Comparison of ENCODE assay signal across 13 cellular contexts in the genomic region with DNA sequence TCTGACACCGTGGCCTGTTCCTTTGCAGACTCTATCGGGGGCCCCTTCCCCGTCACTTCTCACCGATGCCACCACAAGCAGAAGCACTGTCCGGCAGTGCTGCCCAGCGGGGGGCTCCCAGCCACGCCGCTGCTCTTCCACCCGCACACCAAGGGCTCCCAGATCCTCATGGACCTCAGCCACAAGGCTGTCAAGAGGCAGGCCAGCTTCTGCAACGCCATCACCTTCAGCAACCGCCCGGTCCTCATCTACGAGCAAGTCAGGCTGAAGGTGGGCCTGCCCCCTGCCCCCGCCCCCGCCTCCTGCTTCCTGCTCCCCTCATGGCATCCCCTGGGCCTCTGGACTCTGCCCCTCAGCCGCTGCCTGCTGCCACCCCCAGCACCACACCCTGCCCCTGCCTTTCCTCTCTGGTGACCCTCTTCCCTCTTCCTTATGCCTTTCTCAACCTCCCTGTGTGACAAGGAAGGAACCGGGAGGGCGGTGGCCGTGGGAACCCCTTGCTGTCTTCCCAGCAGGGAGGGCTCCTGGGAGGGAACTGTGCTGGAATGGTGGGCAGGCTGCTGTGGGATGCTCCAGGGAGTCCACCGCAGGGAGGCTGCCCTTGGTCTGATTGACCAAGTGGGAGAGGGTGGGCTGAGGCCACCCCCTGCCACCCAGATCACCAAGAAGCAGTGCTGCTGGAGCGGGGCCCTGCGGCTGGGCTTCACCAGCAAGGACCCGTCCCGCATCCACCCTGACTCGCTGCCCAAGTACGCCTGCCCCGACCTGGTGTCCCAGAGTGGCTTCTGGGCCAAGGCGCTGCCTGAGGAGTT.
A peak's percentile ranks its signal among the peaks of the same experiment; 100 is the strongest.
DNase-seq lines count a peak whose midpoint lies in the region; ATAC-seq and TF ChIP-seq lines count a peak whose summit lies in the region.
"Had no signal": no experiment of that assay in that cellular context is flagged by ENCODE, and none has a peak within 500 bp of the region (broad histone marks: within the 10 kb centered on the region; RNA-seq: fewer than 3 reads in every experiment).

No MANE protein-coding gene starts in this region.

- H3K9me3 ChIP-seq in gastroesophageal sphincter (no peaks in the 10 kb centered on the region), vagina (no peaks in the 10 kb centered on the region)
- H3K9me3 ChIP-seq: A549, BE2C, HAP-1 had no signal

- H3K36me3 Mint-ChIP-seq in WTC11 (no peaks in the 10 kb centered on the region), neural crest cell (ENCODE audit: low read depth) (no peaks in the 10 kb centered on the region)
- H3K36me3 Mint-ChIP-seq: CD4-positive, alpha-beta memory T cell had no signal

- H3K36me3 ChIP-seq in gastroesophageal sphincter: no peaks in the 10 kb centered on the region
- H3K36me3 ChIP-seq in vagina: no peaks in the 10 kb centered on the region
- H3K36me3 ChIP-seq: BE2C, HAP-1 had no signal

- intact Hi-C loops in vagina (cut with DNase I): no loop called here

- TF ChIP-seq POLR2A in gastroesophageal sphincter (IDR thresholded peaks at IDR 0.05) (no peak), vagina (IDR thresholded peaks at IDR 0.05) (no peak)

- no peak overlapping the region for H3K27ac Mint-ChIP-seq in WTC11
- peak overlapping the region; percentile 12 for H3K27ac Mint-ChIP-seq in neural crest cell (ENCODE audit: unreplicated experiment)
- H3K27ac Mint-ChIP-seq: CD4-positive, alpha-beta memory T cell; HFFc6 had no signal

- ATAC-seq in WTC11 (no peak), gastroesophageal sphincter (peak; percentile 23)
- ATAC-seq: A549 had no signal

- POLR2A ChIA-PET in WTC11 (lab: Charles Lee): no interaction called here

- no peak for TF ChIP-seq EP300 in gastroesophageal sphincter (IDR thresholded peaks at IDR 0.05)

- WGBS in gastroesophageal sphincter (ENCODE audit: low coverage in 1 of 2), 2 donors: 95% methylated on average over 4 of the region's 28 CpGs; no CpG with 5 or more reads in 1 of the 2 donors

- H3K9me3 Mint-ChIP-seq in WTC11 (no peaks in the 10 kb centered on the region), neural crest cell (no peaks in the 10 kb centered on the region)
- H3K9me3 Mint-ChIP-seq: CD4-positive, alpha-beta memory T cell; HFFc6 had no signal

- DNase-seq in WTC11 (ENCODE audit: low spot score) (no peak), neural crest cell (ENCODE audit: low read depth, low spot score) (no peak), vagina (ENCODE audit: extremely low spot score in 2 of 2) (no peak), KBM-7 (no peak)
- DNase-seq in activated CD8-positive, alpha-beta memory T cell treated with anti-CD3 and anti-CD28 coated beads for 24 hours: no peak
- DNase-seq: BE2C; CD4-positive, alpha-beta memory T cell; DMS79; HFFc6 had no signal

- H3K27me3 Mint-ChIP-seq in WTC11 (ENCODE audit: low read depth) (no peaks in the 10 kb centered on the region), neural crest cell (ENCODE audit: low read depth) (no peaks in the 10 kb centered on the region)

- H3K27ac ChIP-seq in gastroesophageal sphincter: no peak overlapping the region
- H3K27ac ChIP-seq in vagina: peak overlapping the region; percentile 81
- H3K27ac ChIP-seq: A549, C4-2B had no signal

- H3K4me1 Mint-ChIP-seq in WTC11 (no peaks in the 10 kb centered on the region), neural crest cell (peaks cover 5% of the 10 kb centered on the region)
- H3K4me1 Mint-ChIP-seq: CD4-positive, alpha-beta memory T cell had no signal

- TF ChIP-seq CTCF in WTC11 (IDR thresholded peaks at IDR 0.05): no peak
- no peak for TF ChIP-seq CTCF in gastroesophageal sphincter (IDR thresholded peaks at IDR 0.05)
- TF ChIP-seq CTCF in neural crest cell (conservative IDR thresholded peaks at IDR 0.05): no peak
- TF ChIP-seq CTCF in vagina (IDR thresholded peaks at IDR 0.05): no peak

- H3K27me3 ChIP-seq in gastroesophageal sphincter: no peaks in the 10 kb centered on the region
- no peaks in the 10 kb centered on the region for H3K27me3 ChIP-seq in vagina
- H3K27me3 ChIP-seq: BE2C had no signal

- H3K4me1 ChIP-seq in gastroesophageal sphincter: no peaks in the 10 kb centered on the region
- H3K4me1 ChIP-seq in vagina: peaks cover 65% of the 10 kb centered on the region
- H3K4me1 ChIP-seq: HAP-1 had no signal

- CTCF ChIA-PET in WTC11 (lab: Charles Lee): no interaction called here

- H3K4me3 ChIP-seq in gastroesophageal sphincter: no peak overlapping the region
- H3K4me3 ChIP-seq in vagina: no peak overlapping the region
- H3K4me3 ChIP-seq: A549, HAP-1 had no signal

- in situ Hi-C loops in KBM-7 (cut with MboI; ENCODE audit: low pct_unique_long_range_greater_than_20kb, low sequenced_read_pairs): no loop called here

- H3K4me3 Mint-ChIP-seq in WTC11: no peak overlapping the region
- no peak overlapping the region for H3K4me3 Mint-ChIP-seq in neural crest cell
- H3K4me3 Mint-ChIP-seq: CD4-positive, alpha-beta memory T cell; HFFc6 had no signal

TF ChIP-seq in WTC11, 78 proteins besides CTCF, POLR2A, EP300 and RAD21:
- TF ChIP-seq ZBTB43 (CRISPR knock-in tag; IDR thresholded peaks at IDR 0.05) (no peak), ZNF219 (CRISPR knock-in tag; IDR thresholded peaks at IDR 0.05; ENCODE audit: borderline replicate concordance) (no peak), ZBTB21 (CRISPR knock-in tag; IDR thresholded peaks at IDR 0.05; ENCODE audit: borderline replicate concordance) (no peak), ETV6 (CRISPR knock-in tag; IDR thresholded peaks at IDR 0.05) (no peak), SMAD3 (CRISPR knock-in tag; IDR thresholded peaks at IDR 0.05; ENCODE audit: borderline replicate concordance) (no peak), ZNF423 (CRISPR knock-in tag; IDR thresholded peaks at IDR 0.05) (peak; percentile 20; the same call in 1 of the 2 replicates)
TF ChIP-seq in WTC11: peak in this region for 1.
